Comparison of ENCODE assay signal across 22 cellular contexts in the genomic region with DNA sequence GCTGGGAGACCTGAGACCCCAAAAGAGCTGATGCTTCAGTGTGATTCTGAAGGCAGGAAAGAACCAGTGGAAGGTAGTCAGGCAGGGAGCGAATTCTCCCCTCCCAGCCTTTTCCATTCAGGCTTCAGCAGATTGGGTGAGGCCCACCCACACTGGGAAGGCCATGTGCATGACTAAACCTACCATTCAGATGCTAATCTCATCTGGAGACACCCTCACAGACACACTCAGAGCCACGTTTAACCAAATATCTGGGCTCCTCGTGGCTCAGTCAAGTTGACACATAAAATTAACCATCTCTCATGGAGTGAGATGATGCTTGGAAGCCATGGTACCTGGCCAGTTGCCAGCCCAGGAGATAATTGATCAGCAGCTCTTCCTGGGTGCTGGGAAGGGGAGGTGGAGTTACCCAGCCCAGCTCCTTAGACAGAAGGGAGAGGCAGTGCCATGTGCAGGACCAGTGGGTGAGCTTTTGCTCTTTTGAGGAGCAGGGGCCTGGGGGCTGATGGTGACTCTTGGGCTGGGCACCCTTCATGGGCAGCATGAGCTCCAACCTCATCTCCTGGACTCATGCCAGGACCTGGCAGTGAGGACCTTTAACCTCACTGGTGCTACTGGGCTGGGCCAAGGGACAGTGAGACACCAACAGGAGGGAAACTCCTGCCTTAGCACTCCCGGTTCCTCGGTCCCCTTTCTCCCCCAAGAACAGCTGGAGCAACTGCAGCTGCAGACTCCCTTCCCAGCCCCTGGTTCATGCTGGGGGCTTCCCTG.
DNase-seq lines count a peak whose midpoint lies in the region; ATAC-seq and TF ChIP-seq lines count a peak whose summit lies in the region.
"Had no signal": no experiment of that assay in that cellular context is flagged by ENCODE, and none has a peak within 500 bp of the region (broad histone marks: within the 10 kb centered on the region; RNA-seq: fewer than 3 reads in every experiment).

No MANE protein-coding gene starts in this region.

- no peak overlapping the region for H2BK20ac ChIP-seq in IMR-90 (ENCODE audit: low read depth, low read length)

- DNase-seq in NCI-H510A treated with DMSO at 0.1 percent for 48 hours (lab: John Stamatoyannopoulos, UW) (peak; percentile 24), NCI-H510A (lab: John Stamatoyannopoulos, UW) (no peak), IMR-90 (peak; percentile 17), amniotic epithelial cell (ENCODE audit: low read depth) (peak; percentile 36), mucosa of descending colon (no peak), hepatic stellate cell (ENCODE audit: low spot score) (no peak), progenitor cell of endocrine pancreas (ENCODE audit: low spot score, unreplicated experiment) (no peak)
- DNase-seq: activated B cell treated with CpG ODN at 0.5 μM for 24 hours; brain microvascular endothelial cell; CD4-positive, CD25-positive, alpha-beta regulatory T cell; cortex of kidney; DMS79; foreskin melanocyte; left cardiac atrium; NCI-H1048; NCI-H2227 treated with DMSO at 0.1 percent for 48 hours; Right ventricle myocardium superior; stimulated activated naive CD4-positive, alpha-beta T cell treated with Interleukin-2 at 50 U/mL for 16 hours; T-helper 1 cell had no signal

- no peak overlapping the region for H2AK5ac ChIP-seq in IMR-90 (ENCODE audit: low read depth, low read length)

- POLR2A ChIA-PET in IMR-90 (lab: Charles Lee; ENCODE audit: unreplicated experiment), result interaction anchor here (0.6 kb wide), 1 partner anchor 336 kb away, joined by 15 read pairs; no protein-coding TSS in a partner anchor

- no peak overlapping the region for H3K27ac Mint-ChIP-seq in progenitor cell of endocrine pancreas
- H3K27ac Mint-ChIP-seq: activated B cell treated with CpG ODN at 0.5 μM for 24 hours; activated naive CD4-positive, alpha-beta T cell treated with anti-CD3 and anti-CD28 coated beads, Interleukin-2, amount 50 U/mL, for 72 hours; CD4-positive, CD25-positive, alpha-beta regulatory T cell; type B pancreatic cell had no signal

- H3K4me1 Mint-ChIP-seq in progenitor cell of endocrine pancreas (ENCODE audit: low read depth), result no peaks in the 10 kb centered on the region
- H3K4me1 Mint-ChIP-seq: activated B cell treated with CpG ODN at 0.5 μM for 24 hours; CD4-positive, CD25-positive, alpha-beta regulatory T cell had no signal

- no peak overlapping the region for H3K23ac ChIP-seq in IMR-90 (ENCODE audit: low read depth, low read length)

- no peaks in the 10 kb centered on the region for H3K9me1 ChIP-seq in IMR-90 (ENCODE audit: insufficient read depth, low read length)

- H3K27me3 ChIP-seq in IMR-90 (ENCODE audit: control insufficient read depth, insufficient read depth, low read length), result no peaks in the 10 kb centered on the region
- H3K27me3 ChIP-seq: brain microvascular endothelial cell had no signal

- H3K27me3 Mint-ChIP-seq in progenitor cell of endocrine pancreas, result no peaks in the 10 kb centered on the region
- H3K27me3 Mint-ChIP-seq: activated B cell treated with CpG ODN at 0.5 μM for 24 hours; CD4-positive, CD25-positive, alpha-beta regulatory T cell; type B pancreatic cell had no signal

- H3K4me3 ChIP-seq in IMR-90 (ENCODE audit: insufficient read depth, low read depth, low read length), result no peak overlapping the region
- no peak overlapping the region for H3K4me3 ChIP-seq in mucosa of descending colon

- H2BK120ac ChIP-seq in IMR-90 (ENCODE audit: low read depth, low read length), result no peak overlapping the region

- H3K56ac ChIP-seq in IMR-90 (ENCODE audit: extremely low read depth, insufficient read depth, low read length), result no peak overlapping the region

- H3K4me3 Mint-ChIP-seq in progenitor cell of endocrine pancreas (ENCODE audit: low read depth), result no peak overlapping the region
- H3K4me3 Mint-ChIP-seq: activated B cell treated with CpG ODN at 0.5 μM for 24 hours; CD4-positive, CD25-positive, alpha-beta regulatory T cell; type B pancreatic cell had no signal

- dilution Hi-C loops in IMR-90 (cut with HindIII; ENCODE audit: low sequenced_read_pairs, unreplicated experiment), result no loop called here

- WGBS in IMR-90 (ENCODE audit: extremely low coverage in 2 of 2, insufficient read length in 1 of 2), 2 experiments, result no CpG with 5 or more reads among the region's 5 CpGs

- H2BK15ac ChIP-seq in IMR-90 (ENCODE audit: low read depth, low read length), result no peak overlapping the region

- no peak overlapping the region for H3K4me2 ChIP-seq in IMR-90 (ENCODE audit: low read depth, low read length)

- no peak overlapping the region for H4K91ac ChIP-seq in IMR-90 (ENCODE audit: insufficient read depth, low read depth, low read length)

- CTCF ChIA-PET in IMR-90 (lab: Yijun Ruan, JAX), result no interaction called here

- intact Hi-C loops in IMR-90 (cut with micrococcal nuclease) (no loop called here), mucosa of descending colon (cut with DNase I, micrococcal nuclease) (no loop called here)

- 0 out of 2 replicates have a peak, but pooled peaks cover 4% of the 10 kb centered on the region for H4K20me1 ChIP-seq in IMR-90 (ENCODE audit: insufficient read depth, low read length)

- H3K14ac ChIP-seq in IMR-90 (replicated peaks; ENCODE audit: low read depth, low read length), result no peak overlapping the region

- H3K9me3 Mint-ChIP-seq in progenitor cell of endocrine pancreas (ENCODE audit: low read depth), result no peaks in the 10 kb centered on the region
- H3K9me3 Mint-ChIP-seq: activated B cell treated with CpG ODN at 0.5 μM for 24 hours; activated naive CD4-positive, alpha-beta T cell treated with anti-CD3 and anti-CD28 coated beads, Interleukin-2, amount 50 U/mL, for 72 hours; CD4-positive, CD25-positive, alpha-beta regulatory T cell; type B pancreatic cell had no signal

- H3K9ac ChIP-seq in IMR-90 (ENCODE audit: low read depth, low read length), result no peak overlapping the region

- H3K4me1 ChIP-seq in IMR-90 (ENCODE audit: control insufficient read depth, insufficient read depth, low read length), result no peaks in the 10 kb centered on the region
- H3K4me1 ChIP-seq in mucosa of descending colon (ENCODE audit: low read depth), result no peaks in the 10 kb centered on the region

- H2AFZ ChIP-seq in IMR-90 (replicated peaks; ENCODE audit: low read length, poor library complexity), result no peak overlapping the region

- TF ChIP-seq CTCF in IMR-90 (conservative IDR thresholded peaks at IDR 0.05; ENCODE audit: low read depth, low read length) (no peak), mucosa of descending colon (IDR thresholded peaks at IDR 0.05) (no peak), progenitor cell of endocrine pancreas (IDR thresholded peaks at IDR 0.05; ENCODE audit: unreplicated experiment) (no peak)

- no peak overlapping the region for H2BK5ac ChIP-seq in IMR-90 (ENCODE audit: low read depth, low read length, poor library complexity, severe bottlenecking)

- no peak for ATAC-seq in IMR-90 (ENCODE audit: low read depth)
- ATAC-seq in mucosa of descending colon, result peak; percentile 19
- no peak for ATAC-seq in HG03045 (IDR thresholded peaks at IDR 0.05; ENCODE audit: unreplicated experiment)
- ATAC-seq: activated naive CD4-positive, alpha-beta T cell treated with anti-CD3 and anti-CD28 coated beads, Interleukin-2, amount 50 U/mL, for 72 hours; left cardiac atrium had no signal

- H4K8ac ChIP-seq in IMR-90 (ENCODE audit: low read depth in 2 of 2, low read length in 2 of 2), result no peak overlapping the region

- no TSS peak for BruUV-seq in IMR-90 (replicated peaks; lab: Mats Ljungman, UMichigan)

- no peak overlapping the region for H3K18ac ChIP-seq in IMR-90 (ENCODE audit: low read depth, low read length)

- H3K27ac ChIP-seq in IMR-90 (ENCODE audit: insufficient read depth, low read length), result no peak overlapping the region
- H3K27ac ChIP-seq: brain microvascular endothelial cell had no signal

- H3K79me1 ChIP-seq in IMR-90 (ENCODE audit: low read depth in 1 of 2, low read length in 2 of 2), result no peaks in the 10 kb centered on the region; a peak in 1 of 4 replicates

- H3K9me3 ChIP-seq in IMR-90 (ENCODE audit: control insufficient read depth, insufficient read depth, low read length) (no peaks in the 10 kb centered on the region), mucosa of descending colon (no peaks in the 10 kb centered on the region)

- no peak for TF ChIP-seq POLR2A in IMR-90 (IDR thresholded peaks at IDR 0.05; ENCODE audit: low read depth, low read length)

- H3K36me3 ChIP-seq in IMR-90 (ENCODE audit: control insufficient read depth, insufficient read depth, low read length) (peaks cover 18% of the 10 kb centered on the region), mucosa of descending colon (ENCODE audit: low read depth) (peaks cover 5% of the 10 kb centered on the region)
- H3K36me3 ChIP-seq: brain microvascular endothelial cell had no signal

- H3K4ac ChIP-seq in IMR-90 (ENCODE audit: low read depth, low read length), result no peak overlapping the region

- no peak for TF ChIP-seq RAD21 in IMR-90 (IDR thresholded peaks at IDR 0.05; ENCODE audit: low read length)

- in situ Hi-C loops in IMR-90 (cut with MboI; ENCODE audit: low sequenced_read_pairs), result no loop called here

- peaks cover 7% of the 10 kb centered on the region for H3K36me3 Mint-ChIP-seq in progenitor cell of endocrine pancreas (ENCODE audit: insufficient read depth)
- H3K36me3 Mint-ChIP-seq: activated naive CD4-positive, alpha-beta T cell treated with anti-CD3 and anti-CD28 coated beads, Interleukin-2, amount 50 U/mL, for 72 hours; CD4-positive, CD25-positive, alpha-beta regulatory T cell; type B pancreatic cell had no signal

- no peak overlapping the region for H4K5ac ChIP-seq in IMR-90 (ENCODE audit: low read depth, low read length)

- no peak overlapping the region for H2AK9ac ChIP-seq in IMR-90 (replicated peaks; ENCODE audit: low read depth, low read length, poor library complexity)

TF ChIP-seq in IMR-90, 13 proteins besides CTCF, POLR2A, EP300 and RAD21 (continues in another document):
- TF ChIP-seq NFE2L2 (IDR thresholded peaks at IDR 0.05; ENCODE audit: low read depth, low read length), result no peak
- TF ChIP-seq CHD1 (IDR thresholded peaks at IDR 0.05; ENCODE audit: low read depth, low read length), result no peak
- no peak for TF ChIP-seq RFX5 (IDR thresholded peaks at IDR 0.05; ENCODE audit: low read depth, low read length)
- TF ChIP-seq MAZ (IDR thresholded peaks at IDR 0.05; ENCODE audit: borderline replicate concordance, low read depth, low read length), result no peak
- no peak for TF ChIP-seq CEBPB (IDR thresholded peaks at IDR 0.05; ENCODE audit: low read depth, low read length)
- no peak for TF ChIP-seq FOS (IDR thresholded peaks at IDR 0.05; ENCODE audit: low read depth, low read length)
- TF ChIP-seq, protein P1, sequence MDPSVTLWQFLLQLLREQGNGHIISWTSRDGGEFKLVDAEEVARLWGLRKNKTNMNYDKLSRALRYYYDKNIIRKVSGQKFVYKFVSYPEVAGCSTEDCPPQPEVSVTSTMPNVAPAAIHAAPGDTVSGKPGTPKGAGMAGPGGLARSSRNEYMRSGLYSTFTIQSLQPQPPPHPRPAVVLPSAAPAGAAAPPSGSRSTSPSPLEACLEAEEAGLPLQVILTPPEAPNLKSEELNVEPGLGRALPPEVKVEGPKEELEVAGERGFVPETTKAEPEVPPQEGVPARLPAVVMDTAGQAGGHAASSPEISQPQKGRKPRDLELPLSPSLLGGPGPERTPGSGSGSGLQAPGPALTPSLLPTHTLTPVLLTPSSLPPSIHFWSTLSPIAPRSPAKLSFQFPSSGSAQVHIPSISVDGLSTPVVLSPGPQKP (IDR thresholded peaks at IDR 0.05; ENCODE audit: borderline replicate concordance, low read depth, low read length), result no peak

Comparison
In these comparisons a context has a peak if more than half of its experiments do, and no peak if none do; other contexts are left out.
1. DNase-seq: peak in NCI-H510A treated with DMSO at 0.1 percent for 48 hours (single experiment), IMR-90 (single experiment) and amniotic epithelial cell (single experiment); none in NCI-H510A (single experiment), mucosa of descending colon (0 of 3), hepatic stellate cell (single experiment) and progenitor cell of endocrine pancreas (single experiment).